38 cellular contexts compared by ENCODE assay signal in genomic region chrX:40808203-40808602, GRCh38.
"Had no signal": no experiment of that assay in that cellular context is flagged by ENCODE, and none has a peak within 500 bp of the region (broad histone marks: within the 10 kb centered on the region; RNA-seq: fewer than 3 reads in every experiment).

No MANE protein-coding gene starts in this region.

- H3K9me3 Mint-ChIP-seq: activated B cell treated with CpG ODN at 0.5 μM for 24 hours; activated CD4-positive, alpha-beta memory T cell treated with anti-CD3 and anti-CD28 coated beads for 36 hours; activated CD4-positive, alpha-beta T cell treated with anti-CD3 and anti-CD28 coated beads, Interleukin-2, amount 10 ng/mL, durations not matched to agents 24 days and 14 days; activated CD8-positive, alpha-beta T cell treated with anti-CD3 and anti-CD28 coated beads for 36 hours; activated naive CD4-positive, alpha-beta T cell treated with anti-CD3 and anti-CD28 coated beads for 36 hours; activated naive CD4-positive, alpha-beta T cell treated with anti-CD3 and anti-CD28 coated beads, Interleukin-2, amount 50 U/mL, for 72 hours; activated naive CD8-positive, alpha-beta T cell treated with anti-CD3 and anti-CD28 coated beads for 36 hours; activated T-cell treated with anti-CD3 and anti-CD28 coated beads, Interleukin-2, amount 50 U/mL, for 4 hours; activated T-cell treated with anti-CD3 and anti-CD28 coated beads, Interleukin-2, amount 50 U/mL, for 72 hours; activated T-helper 1 cell treated with anti-CD3 and anti-CD28 coated beads, Interleukin-12 subunit alpha, Interleukin-12 subunit beta, Interleukin-2, Interleukin-4 antibody, amounts not matched to agents 30 ng/mL and 10 ng/mL and 1 ng/mL, durations not matched to agents 14 hours and 24 hours and 36 hours; activated T-helper 17 cell treated with anti-CD3 and anti-CD28 coated beads, Interleukin-2, amount 50 U/mL, for 72 hours; brain; central memory CD8-positive, alpha-beta T cell; T-cell; T-helper 1 cell treated with Interleukin-12 subunit alpha and Interleukin-12 subunit beta and Interleukin-4 antibody, amounts not matched to agents 30 μg/mL and 1 μg/mL, for 36 hours; T-helper 2 cell treated with Interferon-gamma antibody and Interleukin-4, amounts not matched to agents 5 μg/mL and 100 μg/mL, for 36 hours had no signal

- H3K36me3 Mint-ChIP-seq: activated CD4-positive, alpha-beta memory T cell treated with anti-CD3 and anti-CD28 coated beads for 36 hours; activated naive CD4-positive, alpha-beta T cell treated with anti-CD3 and anti-CD28 coated beads, Interleukin-2, amount 50 U/mL, for 72 hours; activated naive CD8-positive, alpha-beta T cell treated with anti-CD3 and anti-CD28 coated beads for 36 hours; brain; T-cell had no signal

- H3K27me3 ChIP-seq: adrenal gland, cardiac muscle cell had no signal

- H3K27me3 Mint-ChIP-seq: activated B cell treated with CpG ODN at 0.5 μM for 24 hours; activated CD4-positive, alpha-beta memory T cell treated with anti-CD3 and anti-CD28 coated beads for 36 hours; activated CD4-positive, alpha-beta T cell treated with anti-CD3 and anti-CD28 coated beads, Interleukin-2, amount 10 ng/mL, durations not matched to agents 24 days and 14 days; activated CD8-positive, alpha-beta T cell treated with anti-CD3 and anti-CD28 coated beads for 36 hours; activated naive CD8-positive, alpha-beta T cell treated with anti-CD3 and anti-CD28 coated beads for 36 hours; activated T-helper 17 cell treated with anti-CD3 and anti-CD28 coated beads, Interleukin-2, amount 50 U/mL, for 72 hours; central memory CD8-positive, alpha-beta T cell had no signal

- H3K36me3 ChIP-seq: adrenal gland, cardiac muscle cell had no signal

- H3K4me1 ChIP-seq: adrenal gland had no signal

- DNase-seq: activated B cell treated with CpG ODN at 0.5 μM for 24 hours; activated CD4-positive, alpha-beta memory T cell treated with anti-CD3 and anti-CD28 coated beads for 36 hours; activated CD4-positive, alpha-beta T cell treated with anti-CD3 and anti-CD28 coated beads for 4 hours; activated CD4-positive, alpha-beta T cell treated with anti-CD3 and anti-CD28 coated beads, Interleukin-2, amount 10 ng/mL, durations not matched to agents 24 days and 14 days; activated CD4-positive, alpha-beta T cell treated with anti-CD3 and anti-CD28 coated beads, Interleukin-2, amount 50 U/mL, for 1 hour; activated CD4-positive, alpha-beta T cell treated with anti-CD3 and anti-CD28 coated beads, Interleukin-2, amount 50 U/mL, for 4 hours; activated CD4-positive, CD25-positive, alpha-beta regulatory T cell treated with anti-CD3 and anti-CD28 coated beads, Interleukin-2, amount 50 U/mL, for 72 hours; activated CD8-positive, alpha-beta memory T cell treated with anti-CD3 and anti-CD28 coated beads, Interleukin-2, amount 50 U/mL, for 4 hours; activated CD8-positive, alpha-beta T cell treated with anti-CD3 and anti-CD28 coated beads for 36 hours; activated effector memory CD4-positive, alpha-beta T cell treated with anti-CD3 and anti-CD28 coated beads, Interleukin-2, amount 50 U/mL, for 16 hours; activated gamma-delta T cell treated with Interleukin-2 at 50 U/mL for 16 hours; activated naive CD4-positive, alpha-beta T cell; activated naive CD4-positive, alpha-beta T cell treated with anti-CD3 and anti-CD28 coated beads for 36 hours; activated naive CD4-positive, alpha-beta T cell treated with anti-CD3 and anti-CD28 coated beads, Interleukin-2, amount 50 U/mL, for 16 hours; activated naive CD8-positive, alpha-beta T cell treated with anti-CD3 and anti-CD28 coated beads for 36 hours; activated T-cell treated with anti-CD3 and anti-CD28 coated beads for 4 hours; activated T-cell treated with anti-CD3 and anti-CD28 coated beads, Interleukin-2, amount 50 U/mL, for 1 hour; activated T-cell treated with anti-CD3 and anti-CD28 coated beads, Interleukin-2, amount 50 U/mL, for 4 hours; activated T-cell treated with anti-CD3 and anti-CD28 coated beads, Interleukin-2, amount 50 U/mL, for 72 hours; adrenal gland; amniotic stem cell; aorta; caudate nucleus; cerebellar nuclear complex; T-cell; T-helper 2 cell; T-helper 9 cell had no signal

- FAIRE-seq: bronchial epithelial cell, TTC549 had no signal

- H3K4me1 Mint-ChIP-seq: activated B cell treated with CpG ODN at 0.5 μM for 24 hours; activated CD4-positive, alpha-beta T cell treated with anti-CD3 and anti-CD28 coated beads, Interleukin-2, amount 10 ng/mL, durations not matched to agents 24 days and 14 days; activated naive CD8-positive, alpha-beta T cell treated with anti-CD3 and anti-CD28 coated beads for 36 hours; brain; central memory CD8-positive, alpha-beta T cell; T-cell had no signal

- H3K4me3 ChIP-seq: adrenal gland, cardiac muscle cell had no signal

- H3K27ac ChIP-seq: adrenal gland, cardiac muscle cell, VCaP had no signal

- H3K27ac Mint-ChIP-seq: activated B cell treated with CpG ODN at 0.5 μM for 24 hours; activated CD4-positive, alpha-beta memory T cell treated with anti-CD3 and anti-CD28 coated beads for 36 hours; activated CD4-positive, alpha-beta T cell treated with anti-CD3 and anti-CD28 coated beads, Interleukin-2, amount 10 ng/mL, durations not matched to agents 24 days and 14 days; activated CD8-positive, alpha-beta T cell treated with anti-CD3 and anti-CD28 coated beads for 36 hours; activated naive CD4-positive, alpha-beta T cell treated with anti-CD3 and anti-CD28 coated beads for 36 hours; activated naive CD4-positive, alpha-beta T cell treated with anti-CD3 and anti-CD28 coated beads, Interleukin-2, amount 50 U/mL, for 72 hours; activated naive CD8-positive, alpha-beta T cell treated with anti-CD3 and anti-CD28 coated beads for 36 hours; activated T-cell treated with anti-CD3 and anti-CD28 coated beads, Interleukin-2, amount 50 U/mL, for 72 hours; activated T-helper 1 cell treated with anti-CD3 and anti-CD28 coated beads, Interleukin-12 subunit alpha, Interleukin-12 subunit beta, Interleukin-2, Interleukin-4 antibody, amounts not matched to agents 30 ng/mL and 10 ng/mL and 1 ng/mL, durations not matched to agents 14 hours and 24 hours and 36 hours; activated T-helper 17 cell treated with anti-CD3 and anti-CD28 coated beads, Interleukin-2, amount 50 U/mL, for 72 hours; brain; T-cell; T-helper 1 cell treated with Interleukin-12 subunit alpha and Interleukin-12 subunit beta and Interleukin-4 antibody, amounts not matched to agents 30 μg/mL and 1 μg/mL, for 36 hours; T-helper 2 cell treated with Interferon-gamma antibody and Interleukin-4, amounts not matched to agents 5 μg/mL and 100 μg/mL, for 36 hours had no signal

- H3K4me3 Mint-ChIP-seq: activated B cell treated with CpG ODN at 0.5 μM for 24 hours; activated CD4-positive, alpha-beta memory T cell treated with anti-CD3 and anti-CD28 coated beads for 36 hours; activated CD4-positive, alpha-beta T cell treated with anti-CD3 and anti-CD28 coated beads, Interleukin-2, amount 10 ng/mL, durations not matched to agents 24 days and 14 days; activated CD8-positive, alpha-beta T cell treated with anti-CD3 and anti-CD28 coated beads for 36 hours; activated naive CD4-positive, alpha-beta T cell treated with anti-CD3 and anti-CD28 coated beads for 36 hours; activated naive CD8-positive, alpha-beta T cell treated with anti-CD3 and anti-CD28 coated beads for 36 hours; activated T-cell treated with anti-CD3 and anti-CD28 coated beads, Interleukin-2, amount 50 U/mL, for 4 hours; activated T-cell treated with anti-CD3 and anti-CD28 coated beads, Interleukin-2, amount 50 U/mL, for 72 hours; activated T-helper 1 cell treated with anti-CD3 and anti-CD28 coated beads, Interleukin-12 subunit alpha, Interleukin-12 subunit beta, Interleukin-2, Interleukin-4 antibody, amounts not matched to agents 30 ng/mL and 10 ng/mL and 1 ng/mL, durations not matched to agents 14 hours and 24 hours and 36 hours; activated T-helper 17 cell treated with anti-CD3 and anti-CD28 coated beads, Interleukin-2, amount 50 U/mL, for 72 hours; brain; central memory CD8-positive, alpha-beta T cell; T-cell; T-helper 1 cell treated with Interleukin-12 subunit alpha and Interleukin-12 subunit beta and Interleukin-4 antibody, amounts not matched to agents 30 μg/mL and 1 μg/mL, for 36 hours; T-helper 2 cell treated with Interferon-gamma antibody and Interleukin-4, amounts not matched to agents 5 μg/mL and 100 μg/mL, for 36 hours had no signal

- ATAC-seq: activated CD8-positive, alpha-beta T cell treated with anti-CD3 and anti-CD28 coated beads for 36 hours; activated naive CD4-positive, alpha-beta T cell treated with anti-CD3 and anti-CD28 coated beads, Interleukin-2, amount 50 U/mL, for 72 hours; activated T-cell treated with anti-CD3 and anti-CD28 coated beads, Interleukin-2, amount 50 U/mL, for 4 hours; activated T-cell treated with anti-CD3 and anti-CD28 coated beads, Interleukin-2, amount 50 U/mL, for 72 hours; activated T-helper 17 cell treated with anti-CD3 and anti-CD28 coated beads, Interleukin-2, amount 50 U/mL, for 72 hours; T-cell had no signal

- H3K9me3 ChIP-seq: adrenal gland had no signal
